Comparison of ENCODE assay signal across 8 cellular contexts in genomic region chr9:112793213-112793810, GRCh38.
A peak's percentile ranks its signal among the peaks of the same experiment; 100 is the strongest.
DNase-seq lines count a peak whose midpoint lies in the region; TF ChIP-seq lines count a peak whose summit lies in the region.

No MANE protein-coding gene starts in this region.

- CTCF ChIA-PET in HEK293 (lab: Yijun Ruan, JAX) = interaction anchor here (0.6 to 1.8 kb wide), 22 partner anchors 9 to 702 kb away, joined by 3 to 9 read pairs (median 4); partner anchors contain the start of gene INIP

- DNase-seq in GDM1 (lab: John Stamatoyannopoulos, UW) = peak; percentile 73
- DNase-seq in NCI-H1694 (lab: John Stamatoyannopoulos, UW) = peak; percentile 55
- DNase-seq in activated CD4-positive, CD25-positive, alpha-beta regulatory T cell (lab: John Stamatoyannopoulos, UW) = peak; percentile 47 to 72 (median 66)
- DNase-seq in cardiac fibroblast (ENCODE audit: low read depth in 2 of 2) = peak; percentile 69 to 73
- peak; percentile 67 for DNase-seq in left kidney (ENCODE audit: low read depth, low spot score)
- peak; percentile 69 for DNase-seq in stimulated activated CD8-positive, alpha-beta memory T cell treated with anti-CD3 and anti-CD28 coated beads, Interleukin-12 subunit alpha, Interleukin-12 subunit beta, amount 100 ng/mL, for 4 hours (ENCODE audit: low read depth)
- no peak for DNase-seq in NCI-H187 treated with DMSO at 0.1 percent for 48 hours (lab: John Stamatoyannopoulos, UW)

- no peak overlapping the region for H3K27ac ChIP-seq in HEK293 (ENCODE audit: extremely low read depth, low read depth, low read length)

- H3K36me3 ChIP-seq in HEK293 (ENCODE audit: control insufficient read depth in 2 of 2, insufficient read depth in 1 of 2, low read length in 2 of 2) = no peaks in the 10 kb centered on the region

- H3K4me1 ChIP-seq in HEK293 (ENCODE audit: control insufficient read depth, insufficient read depth, low read length) = no peaks in the 10 kb centered on the region

- no peaks in the 10 kb centered on the region for H3K9me3 ChIP-seq in HEK293 (ENCODE audit: control insufficient read depth, insufficient read depth, low read depth, low read length)

- TF ChIP-seq CTCF in HEK293 (tag by site-specific recombination; IDR thresholded peaks at IDR 0.05) = peak; percentile 78
- TF ChIP-seq CTCF in cardiac fibroblast (IDR thresholded peaks at IDR 0.05; ENCODE audit: low read depth, low read length) = peak; percentile 81

- POLR2A ChIA-PET in HEK293 (lab: Yijun Ruan, JAX) = interaction anchor here (1.4 kb wide), 1 partner anchor 75 kb away, joined by 6 read pairs; the partner anchor contains the start of gene INIP

- no peak overlapping the region for H3K4me3 ChIP-seq in HEK293 (ENCODE audit: low read depth, low read length)
- no peak overlapping the region for H3K4me3 ChIP-seq in cardiac fibroblast (replicated peaks in 1 of 2; ENCODE audit: low read depth in 2 of 2, low read length in 2 of 2)

TF ChIP-seq in HEK293, 187 proteins besides CTCF, POLR2A, EP300 and RAD21:
- no peak for TF ChIP-seq ZNF248 (tag by site-specific recombination; IDR thresholded peaks at IDR 0.05)
- TF ChIP-seq ZNF785 (tag by site-specific recombination; IDR thresholded peaks at IDR 0.05) = no peak
- TF ChIP-seq ZNF670 (tag by site-specific recombination; IDR thresholded peaks at IDR 0.05; ENCODE audit: low read depth) = no peak
- TF ChIP-seq ZNF791 (tag by site-specific recombination; IDR thresholded peaks at IDR 0.05) = no peak
- TF ChIP-seq ZNF654 (tag by site-specific recombination; IDR thresholded peaks at IDR 0.05; ENCODE audit: low read depth) = peak; percentile 68
- TF ChIP-seq ZNF416 (tag by site-specific recombination; IDR thresholded peaks at IDR 0.05) = no peak
- TF ChIP-seq ZNF449 (tag by site-specific recombination; IDR thresholded peaks at IDR 0.05) = no peak
- peak; percentile 18; the same call in 1 of the 2 replicates for TF ChIP-seq GLIS1 (tag by site-specific recombination; IDR thresholded peaks at IDR 0.05)
- no peak for TF ChIP-seq ZNF391 (tag by site-specific recombination; IDR thresholded peaks at IDR 0.05; ENCODE audit: borderline replicate concordance, low read depth)
- TF ChIP-seq ZNF266 (tag by site-specific recombination; IDR thresholded peaks at IDR 0.05; ENCODE audit: low read depth) = no peak
- no peak for TF ChIP-seq ZNF366 (tag by site-specific recombination; conservative IDR thresholded peaks at IDR 0.05)
- no peak for TF ChIP-seq ZBTB20 (tag by site-specific recombination; IDR thresholded peaks at IDR 0.05)
- TF ChIP-seq ZNF501 (tag by site-specific recombination; IDR thresholded peaks at IDR 0.05) = no peak
- TF ChIP-seq, protein P1, sequence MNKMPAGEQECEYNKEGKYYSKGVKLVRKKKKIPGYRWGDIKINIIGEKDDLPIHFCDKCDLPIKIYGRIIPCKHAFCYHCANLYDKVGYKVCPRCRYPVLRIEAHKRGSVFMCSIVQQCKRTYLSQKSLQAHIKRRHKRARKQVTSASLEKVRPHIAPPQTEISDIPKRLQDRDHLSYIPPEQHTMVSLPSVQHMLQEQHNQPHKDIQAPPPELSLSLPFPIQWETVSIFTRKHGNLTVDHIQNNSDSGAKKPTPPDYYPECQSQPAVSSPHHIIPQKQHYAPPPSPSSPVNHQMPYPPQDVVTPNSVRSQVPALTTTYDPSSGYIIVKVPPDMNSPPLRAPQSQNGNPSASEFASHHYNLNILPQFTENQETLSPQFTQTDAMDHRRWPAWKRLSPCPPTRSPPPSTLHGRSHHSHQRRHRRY (tag by site-specific recombination; IDR thresholded peaks at IDR 0.05) = no peak
- no peak for TF ChIP-seq ZFP3 (tag by site-specific recombination; IDR thresholded peaks at IDR 0.05; ENCODE audit: low read depth)
- TF ChIP-seq ZNF561 (tag by site-specific recombination; IDR thresholded peaks at IDR 0.05; ENCODE audit: borderline replicate concordance) = no peak
- no peak for TF ChIP-seq ZNF707 (tag by site-specific recombination; IDR thresholded peaks at IDR 0.05)
- TF ChIP-seq ZNF335 (tag by site-specific recombination; conservative IDR thresholded peaks at IDR 0.05) = 0 out of 2 replicates have a peak, but pooled peaks have one; percentile 18
- TF ChIP-seq PRDM10 (tag by site-specific recombination; IDR thresholded peaks at IDR 0.05) = peak; percentile 54; the same call in 1 of the 2 replicates
TF ChIP-seq in HEK293: peak in this region for 4.
